In the genomic region with DNA sequence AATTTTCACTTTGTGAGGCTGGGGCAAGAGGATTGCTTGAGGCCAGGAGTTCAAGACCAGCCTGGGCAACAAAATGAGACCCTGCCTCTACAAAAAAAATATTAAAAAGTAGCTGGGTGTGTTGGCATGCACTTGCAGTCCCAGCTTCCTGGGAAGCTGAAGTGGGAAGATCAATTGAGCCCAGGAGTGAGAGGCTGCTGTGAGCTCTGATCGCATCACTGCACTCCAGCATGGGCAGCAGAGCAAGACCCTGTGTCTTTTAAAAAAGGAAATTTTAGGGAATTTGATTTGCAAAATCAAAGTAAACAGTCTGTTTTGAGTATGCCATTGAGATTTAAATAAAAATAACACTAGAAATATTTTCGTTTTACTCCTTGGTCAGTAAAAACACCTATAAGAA, we compare ENCODE assay signal across 1 cellular context.
TF ChIP-seq lines count a peak whose summit lies in the region.

No MANE protein-coding gene starts in this region.

TF ChIP-seq in HepG2, 621 proteins besides CTCF, POLR2A, EP300 and RAD21:
- TF ChIP-seq ZNF260 (CRISPR knock-in tag; IDR thresholded peaks at IDR 0.05; ENCODE audit: borderline replicate concordance, low read depth) (no peak), RELA (CRISPR knock-in tag; IDR thresholded peaks at IDR 0.05) (no peak), HNRNPUL1 (IDR thresholded peaks at IDR 0.05; ENCODE audit: low read depth, low read length) (no peak), KLF12 (CRISPR knock-in tag; IDR thresholded peaks at IDR 0.05; ENCODE audit: borderline replicate concordance) (no peak), PCBP1 (IDR thresholded peaks at IDR 0.05; ENCODE audit: borderline replicate concordance, low read depth, low read length) (no peak), RBFOX2 (IDR thresholded peaks at IDR 0.05; ENCODE audit: low read depth, low read length) (0 out of 2 replicates have a peak, but pooled peaks have one; percentile 13), RBM22 (optimal IDR thresholded peaks at IDR 0.05; ENCODE audit: low read length) (peak; percentile 34), NR3C1 (CRISPR knock-in tag; IDR thresholded peaks at IDR 0.05) (no peak), CHD2 (IDR thresholded peaks at IDR 0.05; ENCODE audit: low read depth, low read length) (no peak)
